Comparison of ENCODE assay signal across 18 cellular contexts in the genomic region with DNA sequence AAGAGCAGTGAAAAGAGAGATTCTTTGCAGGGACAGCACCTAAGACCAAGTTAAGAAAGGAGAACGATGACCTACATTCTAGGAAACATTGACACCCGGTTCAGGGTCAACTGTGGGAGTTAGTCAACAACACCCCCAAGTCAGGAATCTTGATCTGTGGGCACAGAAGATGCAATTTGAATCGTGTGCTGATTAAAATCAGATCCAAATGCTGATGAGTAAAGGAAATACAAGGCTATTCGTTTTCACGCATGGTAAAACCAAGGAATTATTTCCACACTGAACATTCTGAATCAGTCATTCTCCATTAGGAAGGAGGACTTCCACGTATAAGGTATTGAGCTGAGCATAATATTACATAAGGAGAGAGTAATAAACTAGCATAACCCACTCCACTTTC.
"Had no signal": no experiment of that assay in that cellular context is flagged by ENCODE, and none has a peak within 500 bp of the region (broad histone marks: within the 10 kb centered on the region; RNA-seq: fewer than 3 reads in every experiment).

No MANE protein-coding gene starts in this region.

- H3K4me3 ChIP-seq: psoas muscle, thyroid gland had no signal

- H3K4me3 Mint-ChIP-seq: activated naive CD8-positive, alpha-beta T cell treated with anti-CD3 and anti-CD28 coated beads, Interleukin-2, amount 10 ng/mL, durations not matched to agents 7 days and 5 days; effector memory CD8-positive, alpha-beta T cell; nephron progenitor cell; T-helper 2 cell treated with Interferon-gamma antibody and Interleukin-4, amounts not matched to agents 5 μg/mL and 100 μg/mL, for 36 hours had no signal

- H3K27me3 Mint-ChIP-seq: activated naive CD8-positive, alpha-beta T cell treated with anti-CD3 and anti-CD28 coated beads, Interleukin-2, amount 10 ng/mL, durations not matched to agents 7 days and 5 days had no signal

- H3K9me3 ChIP-seq: psoas muscle, thyroid gland had no signal

- H3K36me3 Mint-ChIP-seq: activated naive CD8-positive, alpha-beta T cell treated with anti-CD3 and anti-CD28 coated beads, Interleukin-2, amount 10 ng/mL, durations not matched to agents 7 days and 5 days had no signal

- H3K4me1 ChIP-seq: psoas muscle had no signal

- H3K27me3 ChIP-seq: thyroid gland had no signal

- H3K27ac ChIP-seq: psoas muscle had no signal

- H3K27ac Mint-ChIP-seq: activated naive CD8-positive, alpha-beta T cell treated with anti-CD3 and anti-CD28 coated beads, Interleukin-2, amount 10 ng/mL, durations not matched to agents 7 days and 5 days; effector memory CD8-positive, alpha-beta T cell; nephron progenitor cell; T-helper 2 cell treated with Interferon-gamma antibody and Interleukin-4, amounts not matched to agents 5 μg/mL and 100 μg/mL, for 36 hours had no signal

- H3K4me1 Mint-ChIP-seq: activated naive CD8-positive, alpha-beta T cell treated with anti-CD3 and anti-CD28 coated beads, Interleukin-2, amount 10 ng/mL, durations not matched to agents 7 days and 5 days had no signal

- ATAC-seq: activated CD4-positive, CD25-positive, alpha-beta regulatory T cell treated with anti-CD3 and anti-CD28 coated beads, Interleukin-2, amount 50 U/mL, for 24 hours; effector memory CD8-positive, alpha-beta T cell; psoas muscle had no signal

- H3K36me3 ChIP-seq: thyroid gland had no signal

- H3K9me3 Mint-ChIP-seq: activated naive CD8-positive, alpha-beta T cell treated with anti-CD3 and anti-CD28 coated beads, Interleukin-2, amount 10 ng/mL, durations not matched to agents 7 days and 5 days; effector memory CD8-positive, alpha-beta T cell; nephron progenitor cell; T-helper 2 cell treated with Interferon-gamma antibody and Interleukin-4, amounts not matched to agents 5 μg/mL and 100 μg/mL, for 36 hours had no signal

- DNase-seq: activated CD4-positive, alpha-beta T cell treated with anti-CD3 and anti-CD28 coated beads, Interleukin-2, amount 50 U/mL, for 1 hour; activated naive CD4-positive, alpha-beta T cell; activated naive CD8-positive, alpha-beta T cell treated with anti-CD3 and anti-CD28 coated beads, Interleukin-2, amount 10 ng/mL, durations not matched to agents 7 days and 5 days; activated T-cell treated with anti-CD3 and anti-CD28 coated beads for 4 hours; anterior cingulate cortex; dermis blood vessel endothelial cell; effector memory CD8-positive, alpha-beta T cell; hippocampal formation; kidney; nephron progenitor cell; occipital lobe; psoas muscle; stimulated activated CD4-positive, alpha-beta T cell treated with anti-CD3 and anti-CD28 coated beads, Interleukin-12 subunit alpha, Interleukin-12 subunit beta, amount 100 ng/mL, for 4 hours; stimulated activated CD4-positive, alpha-beta T cell treated with anti-CD3 and anti-CD28 coated beads, Interleukin-2, amount 100 ng/mL, for 24 hours; SW 1271; thyroid gland had no signal
